8 cellular contexts compared by ENCODE assay signal in genomic region chr18:58649966-58650816, GRCh38. TPM values are rescaled to one million over a fixed set of nuclear protein-coding genes. Genes with fewer than 3 reads are reported as not detected.
A peak's percentile ranks its signal among the peaks of the same experiment; 100 is the strongest.
DNase-seq lines count a peak whose midpoint lies in the region; ATAC-seq, FAIRE-seq and TF ChIP-seq lines count a peak whose summit lies in the region.

No MANE protein-coding gene starts in this region.

- intact Hi-C loops in CD8-positive, alpha-beta T cell (cut with DNase I, micrococcal nuclease) = no loop called here
- intact Hi-C loops in posterior cingulate gyrus (cut with DNase I) = no loop called here

- H3K4me1 Mint-ChIP-seq in CD8-positive, alpha-beta T cell (ENCODE audit: low read depth) = peaks cover 53% of the 10 kb centered on the region
- peaks cover 73% of the 10 kb centered on the region for H3K4me1 Mint-ChIP-seq in activated naive CD4-positive, alpha-beta T cell treated with anti-CD3 and anti-CD28 coated beads, Interleukin-2, amount 50 U/mL, for 24 hours

- no peaks in the 10 kb centered on the region for H3K27me3 ChIP-seq in CD8-positive, alpha-beta T cell (ENCODE audit: insufficient read depth, low read length)

- H3K9me3 Mint-ChIP-seq in CD8-positive, alpha-beta T cell = peaks cover 15% of the 10 kb centered on the region
- H3K9me3 Mint-ChIP-seq in activated naive CD4-positive, alpha-beta T cell treated with anti-CD3 and anti-CD28 coated beads, Interleukin-2, amount 50 U/mL, for 24 hours = peaks cover 9% of the 10 kb centered on the region

- peak; percentile 63 for ATAC-seq in CD8-positive, alpha-beta T cell
- ATAC-seq in GM19372 (IDR thresholded peaks at IDR 0.05; ENCODE audit: low read depth, unreplicated experiment) (peak; percentile 69), HG03354 (IDR thresholded peaks at IDR 0.05; ENCODE audit: poor library complexity, severe bottlenecking, unreplicated experiment) (peak; percentile 75)

- TF ChIP-seq CTCF in CD8-positive, alpha-beta T cell (IDR thresholded peaks at IDR 0.05) = no peak

- H3K4me1 ChIP-seq in CD8-positive, alpha-beta T cell (ENCODE audit: insufficient read depth, low read length) = peaks cover 24% of the 10 kb centered on the region

- H3K27ac ChIP-seq in CD8-positive, alpha-beta T cell (ENCODE audit: low read depth, low read length) = no peak overlapping the region

- no peaks in the 10 kb centered on the region for H3K27me3 Mint-ChIP-seq in CD8-positive, alpha-beta T cell (ENCODE audit: low read depth)
- H3K27me3 Mint-ChIP-seq in activated naive CD4-positive, alpha-beta T cell treated with anti-CD3 and anti-CD28 coated beads, Interleukin-2, amount 50 U/mL, for 24 hours = no peaks in the 10 kb centered on the region

- peak in 1 of 7 experiments; percentile 20 for DNase-seq in CD8-positive, alpha-beta T cell
- no peak for DNase-seq in posterior cingulate gyrus
- DNase-seq in RCC 7860 (ENCODE audit: low spot score) = no peak
- DNase-seq in urothelium cell line (ENCODE audit: low spot score) = no peak
- no peak for DNase-seq in mucosa of gallbladder (ENCODE audit: low spot score)

- CTCF ChIA-PET in CD8-positive, alpha-beta T cell (lab: Charles Lee) = no interaction called here

- H3K4me3 Mint-ChIP-seq in CD8-positive, alpha-beta T cell = peak overlapping the region; percentile 32
- H3K4me3 Mint-ChIP-seq in activated naive CD4-positive, alpha-beta T cell treated with anti-CD3 and anti-CD28 coated beads, Interleukin-2, amount 50 U/mL, for 24 hours = peak overlapping the region; percentile 51

- H3K36me3 ChIP-seq in CD8-positive, alpha-beta T cell (ENCODE audit: insufficient read depth, low read length) = no peaks in the 10 kb centered on the region

- POLR2A ChIA-PET in CD8-positive, alpha-beta T cell (lab: Charles Lee) = interaction anchor here (0.7 to 1.1 kb wide), 2 partner anchors 16 to 21 kb away, joined by 3 read pairs; partner anchors contain the start of gene MALT1

- no peak for FAIRE-seq in RCC 7860 (lab: Jason Lieb, UNC)
- no peak for FAIRE-seq in urothelium cell line (lab: Jason Lieb, UNC)

- H3K9me3 ChIP-seq in CD8-positive, alpha-beta T cell (ENCODE audit: low read length) = no peaks in the 10 kb centered on the region

- no peak overlapping the region for H3K4me3 ChIP-seq in CD8-positive, alpha-beta T cell (ENCODE audit: low read depth, low read length)

- H3K27ac Mint-ChIP-seq in CD8-positive, alpha-beta T cell = peak overlapping the region; percentile 1
- H3K27ac Mint-ChIP-seq in activated naive CD4-positive, alpha-beta T cell treated with anti-CD3 and anti-CD28 coated beads, Interleukin-2, amount 50 U/mL, for 24 hours = peak overlapping the region; percentile 78

- H3K36me3 Mint-ChIP-seq in CD8-positive, alpha-beta T cell = no peaks in the 10 kb centered on the region
- H3K36me3 Mint-ChIP-seq in activated naive CD4-positive, alpha-beta T cell treated with anti-CD3 and anti-CD28 coated beads, Interleukin-2, amount 50 U/mL, for 24 hours = peaks cover 14% of the 10 kb centered on the region

RNA-seq across cellular contexts. Expression of gene MALT1, which starts 21.1 kb away (rescaled TPM):
- 10 to 100 TPM; 67.9 to 69.9 TPM for total RNA-seq in CD8-positive, alpha-beta T cell
- 20.8 TPM for total RNA-seq in mucosa of gallbladder

RNA-seq across cellular contexts. Expression of gene ALPK2, which starts 21.3 kb away (rescaled TPM):
- under 1 TPM; 0.14 to 0.27 TPM for total RNA-seq in CD8-positive, alpha-beta T cell
- total RNA-seq in mucosa of gallbladder = 0.20 TPM
